In genomic region chr16:19417640-19418039, GRCh38 we compare ENCODE assay signal across 31 cellular contexts. TPM values are rescaled to one million over a fixed set of nuclear protein-coding genes. Genes with fewer than 3 reads are reported as not detected.
DNase-seq lines count a peak whose midpoint lies in the region; ATAC-seq and TF ChIP-seq lines count a peak whose summit lies in the region.
"Had no signal": no experiment of that assay in that cellular context is flagged by ENCODE, and none has a peak within 500 bp of the region (broad histone marks: within the 10 kb centered on the region; RNA-seq: fewer than 3 reads in every experiment).

TMC5 (plus strand) TSS chr16:19417883; CDS start chr16:19440039, 22,156 bp downstream.

- peak within 1 kb of the TSS; percentile 7 for H3K27ac Mint-ChIP-seq in type B pancreatic cell
- H3K27ac Mint-ChIP-seq in CD14-positive monocyte = no peak within 1 kb of the TSS
- H3K27ac Mint-ChIP-seq: stimulated activated effector memory CD8-positive, alpha-beta T cell treated with anti-CD3 and anti-CD28 coated beads, Interleukin-12 subunit alpha, Interleukin-12 subunit beta, amount 100 ng/mL, for 72 hours; T-helper 17 cell had no signal

- TF ChIP-seq CTCF in VCaP (conservative IDR thresholded peaks at IDR 0.05) (no peak), mucosa of descending colon (IDR thresholded peaks at IDR 0.05) (no peak), type B pancreatic cell (conservative IDR thresholded peaks at IDR 0.05) (no peak), CD14-positive monocyte (IDR thresholded peaks at IDR 0.05) (no peak), gastroesophageal sphincter (IDR thresholded peaks at IDR 0.05) (no peak)

- H3K9me3 ChIP-seq in mucosa of descending colon (no peaks in the 10 kb centered on the region), gastroesophageal sphincter (no peaks in the 10 kb centered on the region)
- H3K9me3 ChIP-seq: right atrium auricular region had no signal

- H3K27ac ChIP-seq in VCaP (peak within 1 kb of the TSS; percentile 94), gastroesophageal sphincter (no peak within 1 kb of the TSS)
- H3K27ac ChIP-seq: right atrium auricular region, RWPE1, SK-N-MC, spleen had no signal

- H3K36me3 ChIP-seq in mucosa of descending colon (ENCODE audit: low read depth) (no peaks in the 10 kb centered on the region), gastroesophageal sphincter (no peaks in the 10 kb centered on the region)
- H3K36me3 ChIP-seq: right atrium auricular region, spleen had no signal

- 61 to 70% methylated on average over 11 to 12 of the region's 12 CpGs for WGBS in gastroesophageal sphincter (ENCODE audit: low coverage in 1 of 2), 2 donors

- peaks cover 62% of the 10 kb centered on the region for H3K27me3 ChIP-seq in gastroesophageal sphincter
- H3K27me3 ChIP-seq: right atrium auricular region had no signal

- H3K4me3 ChIP-seq in mucosa of descending colon = peak within 1 kb of the TSS; percentile 1
- H3K4me3 ChIP-seq in gastroesophageal sphincter = no peak within 1 kb of the TSS
- H3K4me3 ChIP-seq: right atrium auricular region, SK-N-MC, spleen had no signal

- H3K4me1 ChIP-seq in mucosa of descending colon (ENCODE audit: low read depth) (peaks cover 19% of the 10 kb centered on the region), gastroesophageal sphincter (no peaks in the 10 kb centered on the region)
- H3K4me1 ChIP-seq: right atrium auricular region, spleen had no signal

- ATAC-seq in mucosa of descending colon (peak; percentile 91), HG03159 (IDR thresholded peaks at IDR 0.05; ENCODE audit: unreplicated experiment) (no peak), gastroesophageal sphincter (no peak)
- ATAC-seq: naive thymus-derived CD8-positive, alpha-beta T cell; stimulated activated effector memory CD8-positive, alpha-beta T cell treated with anti-CD3 and anti-CD28 coated beads, Interleukin-12 subunit alpha, Interleukin-12 subunit beta, amount 100 ng/mL, for 72 hours; T-helper 17 cell had no signal

- H3K4me1 Mint-ChIP-seq in type B pancreatic cell (ENCODE audit: unreplicated experiment) (no peaks in the 10 kb centered on the region), CD14-positive monocyte (no peaks in the 10 kb centered on the region)
- H3K4me1 Mint-ChIP-seq: naive thymus-derived CD8-positive, alpha-beta T cell; stimulated activated effector memory CD8-positive, alpha-beta T cell treated with anti-CD3 and anti-CD28 coated beads, Interleukin-12 subunit alpha, Interleukin-12 subunit beta, amount 100 ng/mL, for 72 hours; T-helper 17 cell had no signal

- intact Hi-C loops in mucosa of descending colon (cut with DNase I, micrococcal nuclease) (no loop called here), CD14-positive monocyte (cut with micrococcal nuclease) (no loop called here)

- H3K4me3 Mint-ChIP-seq in type B pancreatic cell = no peak within 1 kb of the TSS
- peak within 1 kb of the TSS in 1 of 2 donors; percentile 6 for H3K4me3 Mint-ChIP-seq in CD14-positive monocyte
- H3K4me3 Mint-ChIP-seq: naive thymus-derived CD8-positive, alpha-beta T cell; stimulated activated effector memory CD8-positive, alpha-beta T cell treated with anti-CD3 and anti-CD28 coated beads, Interleukin-12 subunit alpha, Interleukin-12 subunit beta, amount 100 ng/mL, for 72 hours; T-helper 17 cell had no signal

- TF ChIP-seq EP300 in gastroesophageal sphincter (IDR thresholded peaks at IDR 0.05) = no peak

- no peaks in the 10 kb centered on the region for H3K9me3 Mint-ChIP-seq in type B pancreatic cell
- H3K9me3 Mint-ChIP-seq in CD14-positive monocyte = peaks cover 2 to 13% (median 3%) of the 10 kb centered on the region in 7 donors

- TF ChIP-seq POLR2A in gastroesophageal sphincter (IDR thresholded peaks at IDR 0.05) = no peak

- peaks cover 12% of the 10 kb centered on the region for H3K27me3 Mint-ChIP-seq in type B pancreatic cell
- peaks cover 10 to 20% (median 10%) of the 10 kb centered on the region in 3 donors for H3K27me3 Mint-ChIP-seq in CD14-positive monocyte (ENCODE audit: low read depth in 3 of 3)

- no peaks in the 10 kb centered on the region for H3K36me3 Mint-ChIP-seq in type B pancreatic cell
- no peaks in the 10 kb centered on the region for H3K36me3 Mint-ChIP-seq in CD14-positive monocyte
- H3K36me3 Mint-ChIP-seq: stimulated activated effector memory CD8-positive, alpha-beta T cell treated with anti-CD3 and anti-CD28 coated beads, Interleukin-12 subunit alpha, Interleukin-12 subunit beta, amount 100 ng/mL, for 72 hours had no signal

- peak; percentile 83 for DNase-seq in HT-29 (ENCODE audit: low spot score)
- DNase-seq in mucosa of descending colon = peak; percentile 78 to 85 (median 79)
- no peak for DNase-seq in type B pancreatic cell (ENCODE audit: extremely low spot score, unreplicated experiment)
- no peak for DNase-seq in middle frontal gyrus (ENCODE audit: extremely low spot score, low spot score)
- no peak for DNase-seq in CD14-positive monocyte (ENCODE audit: low spot score)
- DNase-seq: activated CD4-positive, alpha-beta T cell treated with anti-CD3 and anti-CD28 coated beads for 4 hours; activated naive CD4-positive, alpha-beta T cell; activated T-cell treated with anti-CD3 and anti-CD28 coated beads, Interleukin-2, amount 50 U/mL, for 48 hours; amniotic stem cell; cortex of kidney; islet precursor cell; KG1; MM.1S; naive thymus-derived CD8-positive, alpha-beta T cell; NCI-H1417 treated with DMSO at 0.1 percent for 48 hours; NCI-H2107; NCI-H524; spleen; stimulated activated CD4-positive, alpha-beta T cell treated with anti-CD3 and anti-CD28 coated beads, Interleukin-2, amount 100 ng/mL, for 48 hours; T-helper 17 cell had no signal

RNA-seq across cellular contexts. Expression of gene TMC5, which starts in this region (rescaled TPM):
- 24.2 and 24.9 TPM in 2 replicates for total RNA-seq in HT-29 (2014; rRNA removed; shearing (Covaris generic))
- total RNA-seq in mucosa of descending colon = 100 to 1,000 TPM in 2 of 3 donors, 10 to 100 TPM in 1; 73.4 to 147 (median 122) TPM
- 9.1 and 22.1 TPM in 2 replicates for total RNA-seq in type B pancreatic cell (ENCODE audit: low replicate concordance)
- not detected for polyA plus RNA-seq in CD14-positive monocyte
- 1 to 10 TPM in 1 of 4 donors, not detected in 3; 3.0 TPM for total RNA-seq in gastroesophageal sphincter
- total RNA-seq: fibroblast of lung; glomerular endothelial cell; HT1080; lung microvascular endothelial cell; naive thymus-derived CD8-positive, alpha-beta T cell had no signal
- polyA plus RNA-seq: fibroblast of lung; naive thymus-derived CD8-positive, alpha-beta T cell had no signal

Comparison
In these comparisons a context has a peak if more than half of its experiments do, and no peak if none do; other contexts are left out.
1. DNase-seq: peak in HT-29 (single experiment) and mucosa of descending colon (3 of 3); none in type B pancreatic cell (single experiment), middle frontal gyrus (single experiment) and CD14-positive monocyte (single experiment).